ENCODE assay signal across 11 cellular contexts in genomic region chr18:41378628-41379027, GRCh38.
A peak's percentile ranks its signal among the peaks of the same experiment; 100 is the strongest.
DNase-seq lines count a peak whose midpoint lies in the region; ATAC-seq and TF ChIP-seq lines count a peak whose summit lies in the region.
"Had no signal": no experiment of that assay in that cellular context is flagged by ENCODE, and none has a peak within 500 bp of the region (broad histone marks: within the 10 kb centered on the region; RNA-seq: fewer than 3 reads in every experiment).

No MANE protein-coding gene starts in this region.

- CTCF ChIA-PET in MCF 10A (lab: Yijun Ruan, JAX): interaction anchor here (0.6 to 2.0 kb wide), 13 partner anchors 8 to 1470 kb away, joined by 3 to 8 read pairs (median 3); no protein-coding TSS in a partner anchor
- CTCF ChIA-PET in Panc1 (lab: Charles Lee): no interaction called here
- CTCF ChIA-PET in T-cell (lab: Charles Lee): no interaction called here

- no peaks in the 10 kb centered on the region for H3K27me3 ChIP-seq in breast epithelium
- no peaks in the 10 kb centered on the region for H3K27me3 ChIP-seq in Panc1 (ENCODE audit: control insufficient read depth, insufficient read depth, low read length)

- in situ Hi-C loops in Panc1 (cut with HindIII; ENCODE audit: low pct_unique_long_range_greater_than_20kb, low sequenced_read_pairs): no loop called here

- H3K27me3 Mint-ChIP-seq in MCF 10A (ENCODE audit: insufficient read depth, unreplicated experiment) (no peaks in the 10 kb centered on the region), T-cell (no peaks in the 10 kb centered on the region)
- H3K27me3 Mint-ChIP-seq: activated CD8-positive, alpha-beta T cell treated with anti-CD3 and anti-CD28 coated beads for 36 hours had no signal

- no TSS peak for BruUV-seq in MCF 10A (replicated peaks; lab: Mats Ljungman, UMichigan)
- BruUV-seq in Panc1 (replicated peaks; lab: Mats Ljungman, UMichigan): no TSS peak

- intact Hi-C loops in MCF 10A (cut with micrococcal nuclease): loop anchor here (1.0 to 10.0 kb wide), 5 partner anchors 234 to 1224 kb away; no protein-coding TSS in a partner anchor
- intact Hi-C loops in breast epithelium (cut with DNase I; ENCODE audit: low total_unique reads): no loop called here
- intact Hi-C loops in Panc1 (cut with micrococcal nuclease; ENCODE audit: unreplicated experiment): no loop called here

- POLR2A ChIA-PET in MCF 10A (lab: Yijun Ruan, JAX): no interaction called here
- POLR2A ChIA-PET in Panc1 (lab: Charles Lee): no interaction called here
- POLR2A ChIA-PET in T-cell (lab: Charles Lee): no interaction called here

- no peaks in the 10 kb centered on the region for H3K9me3 Mint-ChIP-seq in MCF 10A (ENCODE audit: unreplicated experiment)
- H3K9me3 Mint-ChIP-seq in T-cell: peaks cover 14 to 19% (median 19%) of the 10 kb centered on the region in 3 donors

- H3K9me3 ChIP-seq in breast epithelium (no peaks in the 10 kb centered on the region), Panc1 (ENCODE audit: control insufficient read depth, insufficient read depth, low read depth, low read length) (no peaks in the 10 kb centered on the region)

- TF ChIP-seq POLR2A in breast epithelium (IDR thresholded peaks at IDR 0.05): no peak

- DNase-seq in MCF 10A (ENCODE audit: unreplicated experiment) (peak; percentile 54), breast epithelium (ENCODE audit: low spot score in 2 of 2) (no peak), Panc1 (ENCODE audit: low read depth, low spot score) (peak; percentile 2), fibroblast of mammary gland (ENCODE audit: low read depth) (peak; percentile 31), superior temporal gyrus (ENCODE audit: extremely low spot score) (peak; percentile 65), NCI-H2196 (lab: John Stamatoyannopoulos, UW; ENCODE audit: unreplicated experiment) (no peak), T-cell (no peak)
- DNase-seq: activated CD8-positive, alpha-beta T cell treated with anti-CD3 and anti-CD28 coated beads for 36 hours; C1 segment of cervical spinal cord; left cardiac atrium had no signal

- H3K27ac ChIP-seq in breast epithelium (no peak overlapping the region), Panc1 (ENCODE audit: low read length) (no peak overlapping the region)

- H3K36me3 Mint-ChIP-seq in MCF 10A (ENCODE audit: insufficient read depth, unreplicated experiment): no peaks in the 10 kb centered on the region
- no peaks in the 10 kb centered on the region for H3K36me3 Mint-ChIP-seq in T-cell

- no peak for ATAC-seq in Panc1
- no peak for ATAC-seq in GM21723 (IDR thresholded peaks at IDR 0.05; ENCODE audit: unreplicated experiment)
- no peak for ATAC-seq in T-cell (replicated peaks in 1 of 4)
- ATAC-seq: activated CD8-positive, alpha-beta T cell treated with anti-CD3 and anti-CD28 coated beads for 36 hours had no signal

- TF ChIP-seq CTCF in MCF 10A (IDR thresholded peaks at IDR 0.05; ENCODE audit: unreplicated experiment) (peak; percentile 55), breast epithelium (IDR thresholded peaks at IDR 0.05) (no peak), Panc1 (IDR thresholded peaks at IDR 0.05) (peak; percentile 7; the same call in 1 of the 2 replicates), fibroblast of mammary gland (conservative IDR thresholded peaks at IDR 0.05; ENCODE audit: control insufficient read depth, insufficient read depth, low read depth, low read length) (peak; percentile 22)

- H3K4me1 Mint-ChIP-seq in MCF 10A (ENCODE audit: insufficient read depth, unreplicated experiment): no peaks in the 10 kb centered on the region
- H3K4me1 Mint-ChIP-seq in T-cell: no peaks in the 10 kb centered on the region

- no peak overlapping the region for H3K4me3 ChIP-seq in breast epithelium
- no peak overlapping the region for H3K4me3 ChIP-seq in Panc1 (ENCODE audit: low read depth in 2 of 2, low read length in 2 of 2)
- no peak overlapping the region for H3K4me3 ChIP-seq in fibroblast of mammary gland (ENCODE audit: control insufficient read depth, low read depth, low read length)

- no peaks in the 10 kb centered on the region for H3K36me3 ChIP-seq in breast epithelium
- no peaks in the 10 kb centered on the region for H3K36me3 ChIP-seq in Panc1 (ENCODE audit: control insufficient read depth, insufficient read depth, low read length)

- H3K27ac Mint-ChIP-seq in MCF 10A (ENCODE audit: low read depth, unreplicated experiment) (no peak overlapping the region), T-cell (no peak overlapping the region)
- H3K27ac Mint-ChIP-seq: activated CD8-positive, alpha-beta T cell treated with anti-CD3 and anti-CD28 coated beads for 36 hours had no signal

- H3K4me3 Mint-ChIP-seq in MCF 10A (ENCODE audit: unreplicated experiment) (no peak overlapping the region), T-cell (no peak overlapping the region)
- H3K4me3 Mint-ChIP-seq: activated CD8-positive, alpha-beta T cell treated with anti-CD3 and anti-CD28 coated beads for 36 hours had no signal

- no peaks in the 10 kb centered on the region for H3K4me1 ChIP-seq in breast epithelium
- H3K4me1 ChIP-seq in Panc1 (ENCODE audit: control insufficient read depth, insufficient read depth, low read length): no peaks in the 10 kb centered on the region

Comparison
In these comparisons a context has a peak if more than half of its experiments do, and no peak if none do; other contexts are left out.
1. DNase-seq: peak in MCF 10A (single experiment), Panc1 (single experiment), fibroblast of mammary gland (single experiment) and superior temporal gyrus (single experiment); none in breast epithelium (0 of 2), NCI-H2196 (single experiment) and T-cell (0 of 34).
2. CTCF ChIP-seq: peak in MCF 10A (single experiment), Panc1 (single experiment) and fibroblast of mammary gland (single experiment); none in breast epithelium (0 of 3).